23 cellular contexts compared by ENCODE assay signal in the genomic region with DNA sequence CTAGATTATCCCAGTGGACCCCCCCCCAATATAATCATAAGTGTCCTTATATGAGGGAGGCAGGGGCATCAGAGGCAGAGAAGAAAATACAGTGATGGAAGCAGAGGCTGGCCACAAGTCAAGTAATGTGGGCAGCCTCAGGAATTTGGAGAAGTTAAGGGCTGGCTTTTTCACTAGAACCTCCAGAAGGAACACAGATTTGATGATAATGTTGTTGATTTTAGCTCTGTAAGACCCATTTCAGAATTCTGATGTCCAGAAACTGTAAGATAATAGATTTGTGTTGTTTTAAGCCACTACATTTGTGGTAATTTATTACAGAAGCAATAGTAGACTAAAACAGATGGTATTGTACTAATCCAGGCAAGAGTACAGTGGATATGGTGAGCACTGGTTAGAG. TPM values are rescaled to one million over a fixed set of nuclear protein-coding genes. Genes with fewer than 3 reads are reported as not detected.
DNase-seq lines count a peak whose midpoint lies in the region; ATAC-seq and TF ChIP-seq lines count a peak whose summit lies in the region.
"Had no signal": no experiment of that assay in that cellular context is flagged by ENCODE, and none has a peak within 500 bp of the region (broad histone marks: within the 10 kb centered on the region; RNA-seq: fewer than 3 reads in every experiment).

No MANE protein-coding gene starts in this region.

- H3K4me3 ChIP-seq in left ventricle myocardium inferior (no peak overlapping the region), astrocyte of the cerebellum (ENCODE audit: low read depth, low read length) (no peak overlapping the region), fibroblast of villous mesenchyme (ENCODE audit: low read depth, low read length) (no peak overlapping the region)
- H3K4me3 ChIP-seq: gastroesophageal sphincter, lung, thyroid gland had no signal

- no peak for DNase-seq in left ventricle myocardium inferior
- DNase-seq in Right ventricle myocardium inferior (ENCODE audit: missing footprints): no peak
- peak; percentile 39 for DNase-seq in astrocyte of the cerebellum (ENCODE audit: low read depth)
- DNase-seq in fibroblast of villous mesenchyme (ENCODE audit: low read depth): peak; percentile 37
- no peak for DNase-seq in NCI-H1930 (lab: John Stamatoyannopoulos, UW)
- DNase-seq in NCI-H1417 treated with DMSO at 0.1 percent for 48 hours (lab: John Stamatoyannopoulos, UW): no peak
- no peak for DNase-seq in NCI-H226
- DNase-seq: amniotic stem cell; cerebellar nuclear complex; COR-L47; effector CD8-positive, alpha-beta T cell; NCI-H2107; RPMI8226; stimulated activated CD4-positive, alpha-beta T cell treated with anti-CD3 and anti-CD28 coated beads, Interleukin-2, amount 100 ng/mL, for 48 hours; stimulated activated naive CD4-positive, alpha-beta T cell; thyroid gland had no signal

- H3K27me3 ChIP-seq in left ventricle myocardium inferior (ENCODE audit: low read depth): no peaks in the 10 kb centered on the region
- H3K27me3 ChIP-seq: gastroesophageal sphincter, neutrophil, thyroid gland had no signal

- peaks cover 46% of the 10 kb centered on the region for H3K4me1 ChIP-seq in left ventricle myocardium inferior
- H3K4me1 ChIP-seq: gastroesophageal sphincter had no signal

- peak overlapping the region; percentile 36 for H3K27ac ChIP-seq in left ventricle myocardium inferior (replicated peaks)
- H3K27ac ChIP-seq: 22Rv1, gastroesophageal sphincter, neutrophil, thyroid gland had no signal

- in situ Hi-C loops in astrocyte of the cerebellum (cut with HindIII; ENCODE audit: low sequenced_read_pairs): no loop called here

- peaks cover 27% of the 10 kb centered on the region for H3K36me3 ChIP-seq in left ventricle myocardium inferior
- H3K36me3 ChIP-seq: neutrophil, thyroid gland had no signal

- ATAC-seq in Right ventricle myocardium inferior: no peak
- no peak for ATAC-seq in GM18520 (IDR thresholded peaks at IDR 0.05; ENCODE audit: unreplicated experiment)
- ATAC-seq: gastroesophageal sphincter, HepG2 had no signal

- intact Hi-C loops in left ventricle myocardium inferior (cut with micrococcal nuclease): no loop called here
- intact Hi-C loops in Right ventricle myocardium inferior (cut with DNase I): no loop called here

- no peaks in the 10 kb centered on the region for H3K9me3 ChIP-seq in left ventricle myocardium inferior (replicated peaks)
- H3K9me3 ChIP-seq: gastroesophageal sphincter, neutrophil, thyroid gland had no signal

- no peak for TF ChIP-seq CTCF in left ventricle myocardium inferior (IDR thresholded peaks at IDR 0.05; ENCODE audit: borderline replicate concordance)
- no peak for TF ChIP-seq CTCF in astrocyte of the cerebellum (IDR thresholded peaks at IDR 0.05; ENCODE audit: low read depth, low read length, missing control alignments)
- TF ChIP-seq CTCF in fibroblast of villous mesenchyme (IDR thresholded peaks at IDR 0.05; ENCODE audit: insufficient read depth, low read depth, low read length): no peak

RNA-seq across cellular contexts. Expression of gene LRRTM2, which starts 36.3 kb away (rescaled TPM):
- total RNA-seq in left ventricle myocardium inferior: not detected
- not detected for total RNA-seq in Right ventricle myocardium inferior
- under 0.01 and 0.32 TPM in 2 replicates for total RNA-seq in fibroblast of villous mesenchyme
- total RNA-seq: B cell, HepG2 had no signal

Comparison
In these comparisons a context has a peak if more than half of its experiments do, and no peak if none do; other contexts are left out.
1. DNase-seq: peak in astrocyte of the cerebellum (single experiment) and fibroblast of villous mesenchyme (single experiment); none in left ventricle myocardium inferior (single experiment), Right ventricle myocardium inferior (single experiment), NCI-H1930 (0 of 2), NCI-H1417 treated with DMSO at 0.1 percent for 48 hours (single experiment) and NCI-H226 (single experiment).